18 cellular contexts compared by ENCODE assay signal in the genomic region with DNA sequence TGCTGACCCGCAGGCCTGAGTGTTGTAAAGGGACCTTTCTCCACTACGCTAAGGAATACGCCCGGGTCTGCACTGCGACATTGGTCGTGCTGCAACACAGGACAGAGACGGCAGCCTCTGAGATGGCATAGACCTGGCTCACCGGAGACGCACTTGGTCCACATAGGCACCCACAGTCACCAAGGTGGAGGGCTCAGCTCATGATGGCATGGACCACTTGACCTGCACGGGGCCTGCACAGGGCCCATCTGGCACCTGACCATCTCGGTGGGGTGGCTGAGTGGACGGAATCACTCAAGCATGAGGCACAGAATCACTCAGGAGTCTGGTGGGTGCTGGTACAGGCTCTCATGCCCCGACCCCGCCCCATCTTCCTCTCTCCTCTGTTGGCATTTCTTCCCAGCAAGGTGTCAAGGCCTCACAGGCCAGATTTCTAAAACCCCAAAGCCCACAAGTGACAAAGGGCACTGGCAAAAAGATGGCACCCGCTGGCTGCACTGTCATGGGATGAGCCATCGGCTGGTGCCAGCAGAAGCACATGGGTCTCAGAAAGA. TPM values are rescaled to one million over a fixed set of nuclear protein-coding genes. Genes with fewer than 3 reads are reported as not detected.
DNase-seq lines count a peak whose midpoint lies in the region; ATAC-seq, FAIRE-seq and TF ChIP-seq lines count a peak whose summit lies in the region.
"Had no signal": no experiment of that assay in that cellular context is flagged by ENCODE, and none has a peak within 500 bp of the region (broad histone marks: within the 10 kb centered on the region; RNA-seq: fewer than 3 reads in every experiment).

No MANE protein-coding gene starts in this region.

- 93 to 94% methylated on average over 16 of the region's 16 CpGs for WGBS in sigmoid colon, 2 donors
- 96 to 97% methylated on average over 16 of the region's 16 CpGs for WGBS in aorta, 2 donors
- WGBS in HepG2 (ENCODE audit: low lambda C conversion rate), result 36% methylated on average over 2 of the region's 16 CpGs

- H4K20me1 ChIP-seq in BLaER1 treated with 17β-estradiol and CSF1 and Interleukin-3, amounts not matched to agents 10 nM and 100 nM, result peaks cover 0 to 34% (median 5%) of the 10 kb centered on the region in 11 experiments; a peak in 6 of 22 replicates
- H4K20me1 ChIP-seq in HepG2 (ENCODE audit: insufficient read depth, low read length), result no peaks in the 10 kb centered on the region

- ATAC-seq in aorta (ENCODE audit: low FRiP score), result peak; percentile 26
- no peak for ATAC-seq in HepG2
- ATAC-seq: CD8-positive, alpha-beta T cell; HCT116 had no signal

- H2AFZ ChIP-seq in HepG2 (ENCODE audit: low read length), result no peak overlapping the region

- peak overlapping the region in 6 of 11 experiments; percentile 76 to 92 (median 86); a peak in 11 of 22 replicates for H3K4me2 ChIP-seq in BLaER1 treated with 17β-estradiol and CSF1 and Interleukin-3, amounts not matched to agents 10 nM and 100 nM
- no peak overlapping the region for H3K4me2 ChIP-seq in HepG2 (ENCODE audit: low read depth, low read length)
- H3K4me2 ChIP-seq: BLaER1 had no signal

- TF ChIP-seq POLR2A in sigmoid colon (IDR thresholded peaks at IDR 0.05), result no peak
- no peak for TF ChIP-seq POLR2A in HepG2 (IDR thresholded peaks at IDR 0.05; ENCODE audit: insufficient read depth in 1 of 2, low read depth in 2 of 2, low read length in 2 of 2)

- TF ChIP-seq EP300 in sigmoid colon (IDR thresholded peaks at IDR 0.05) (no peak), HepG2 (IDR thresholded peaks at IDR 0.05; ENCODE audit: low read depth in 2 of 2, low read length in 2 of 2) (no peak), HepG2 (CRISPR knock-in tag; IDR thresholded peaks at IDR 0.05; ENCODE audit: borderline replicate concordance) (no peak)

- BruUV-seq in HepG2 (replicated peaks; lab: Mats Ljungman, UMichigan), result no TSS peak

- CTCF ChIA-PET in HepG2 (lab: Yijun Ruan, JAX; ENCODE audit: low intra/inter-chr PET ratio, low total read pairs), result no interaction called here

- H3K9ac ChIP-seq in BLaER1 treated with 17β-estradiol and CSF1 and Interleukin-3, amounts not matched to agents 10 nM and 100 nM, result no peak overlapping the region
- H3K9ac ChIP-seq in HepG2 (ENCODE audit: insufficient read depth, low read depth, low read length), result no peak overlapping the region
- H3K9ac ChIP-seq: BLaER1 had no signal

- peaks cover 8 to 71% (median 38%) of the 10 kb centered on the region in 10 experiments; a peak in 18 of 20 replicates for H3K4me1 ChIP-seq in BLaER1 treated with 17β-estradiol and CSF1 and Interleukin-3, amounts not matched to agents 10 nM and 100 nM
- H3K4me1 ChIP-seq in sigmoid colon (peaks cover 0 to 31% (median 7%) of the 10 kb centered on the region in 4 donors), aorta (ENCODE audit: control insufficient read depth in 1 of 2, insufficient read depth in 2 of 2, low read length in 2 of 2) (no peaks in the 10 kb centered on the region), HepG2 (ENCODE audit: insufficient read depth, low read length) (no peaks in the 10 kb centered on the region)
- H3K4me1 ChIP-seq: BLaER1 had no signal

- no peaks in the 10 kb centered on the region for H3K79me2 ChIP-seq in HepG2 (ENCODE audit: insufficient read depth, low read length)

- H3K9me3 ChIP-seq in BLaER1 treated with 17β-estradiol and CSF1 and Interleukin-3, amounts not matched to agents 10 nM and 100 nM (replicated peaks in 1 of 11), result no peaks in the 10 kb centered on the region
- H3K9me3 ChIP-seq in sigmoid colon (no peaks in the 10 kb centered on the region), aorta (ENCODE audit: control insufficient read depth, low read length) (no peaks in the 10 kb centered on the region), HepG2 (ENCODE audit: low read length) (no peaks in the 10 kb centered on the region)
- H3K9me3 ChIP-seq: BLaER1 had no signal

- intact Hi-C loops in sigmoid colon (cut with DNase I) (no loop called here), aorta (cut with DNase I) (no loop called here), HepG2 (cut with micrococcal nuclease; ENCODE audit: unreplicated experiment) (no loop called here)

- POLR2A ChIA-PET in HepG2 (lab: Yijun Ruan, JAX), result no interaction called here

- FAIRE-seq in bronchial epithelial cell (lab: Jason Lieb, UNC), result peak; percentile 47
- no peak for FAIRE-seq in HepG2 (lab: Jason Lieb, UNC)
- FAIRE-seq: A204.1, HTR-8/SVneo had no signal

- no peak for TF ChIP-seq RAD21 in HepG2 (CRISPR knock-in tag; IDR thresholded peaks at IDR 0.05)

- in situ Hi-C loops in HepG2 (cut with HindIII; ENCODE audit: extremely low pct_ligation_motif_present, low pct_unique_long_range_greater_than_20kb), result no loop called here

- no peak for TF ChIP-seq CTCF in bronchial epithelial cell (IDR thresholded peaks at IDR 0.05; ENCODE audit: insufficient read depth, low read length, severe bottlenecking)
- no peak for TF ChIP-seq CTCF in sigmoid colon (IDR thresholded peaks at IDR 0.05)
- TF ChIP-seq CTCF in HepG2 (CRISPR knock-in tag; IDR thresholded peaks at IDR 0.05), result no peak

- peak overlapping the region in 6 of 11 experiments; percentile 37 to 92 (median 82); a peak in 11 of 22 replicates for H3K27ac ChIP-seq in BLaER1 treated with 17β-estradiol and CSF1 and Interleukin-3, amounts not matched to agents 10 nM and 100 nM
- H3K27ac ChIP-seq in sigmoid colon (no peak overlapping the region), aorta (ENCODE audit: low read depth in 1 of 2, low read length in 2 of 2) (no peak overlapping the region), HepG2 (ENCODE audit: extremely low read length, insufficient read depth, low read length) (no peak overlapping the region)
- H3K27ac ChIP-seq: BLaER1 had no signal

- no peaks in the 10 kb centered on the region for H3K27me3 ChIP-seq in BLaER1 treated with 17β-estradiol and CSF1 and Interleukin-3, amounts not matched to agents 10 nM and 100 nM
- H3K27me3 ChIP-seq in bronchial epithelial cell (ENCODE audit: control insufficient read depth, insufficient read depth, low read length) (no peaks in the 10 kb centered on the region), sigmoid colon (no peaks in the 10 kb centered on the region), aorta (ENCODE audit: control insufficient read depth in 1 of 2, insufficient read depth in 2 of 2, low read length in 1 of 2) (no peaks in the 10 kb centered on the region), HepG2 (ENCODE audit: control insufficient read depth in 1 of 2, insufficient read depth in 2 of 2, low read length in 2 of 2) (0 out of 5 replicates have a peak, but pooled peaks cover 0 to 2% of the 10 kb centered on the region in 2 experiments)
- H3K27me3 ChIP-seq: BLaER1 had no signal

- peaks cover 0 to 24% (median 0%) of the 10 kb centered on the region in 11 experiments; a peak in 7 of 22 replicates for H3K36me3 ChIP-seq in BLaER1 treated with 17β-estradiol and CSF1 and Interleukin-3, amounts not matched to agents 10 nM and 100 nM
- H3K36me3 ChIP-seq in bronchial epithelial cell (ENCODE audit: control insufficient read depth, insufficient read depth, low read length) (no peaks in the 10 kb centered on the region), sigmoid colon (no peaks in the 10 kb centered on the region), aorta (ENCODE audit: control insufficient read depth in 1 of 2, insufficient read depth in 2 of 2, low read length in 1 of 2) (no peaks in the 10 kb centered on the region), HepG2 (replicated peaks in 1 of 2; ENCODE audit: control insufficient read depth in 1 of 2, insufficient read depth in 2 of 2, low read length in 2 of 2) (no peaks in the 10 kb centered on the region)
- H3K36me3 ChIP-seq: BLaER1 had no signal

- DNase-seq in bronchial epithelial cell (ENCODE audit: low read depth) (no peak), sigmoid colon (peak; percentile 60), aorta (no peak), AG08396 (ENCODE audit: low spot score) (no peak), HepG2 (ENCODE audit: low spot score) (no peak)
- DNase-seq: ACHN; Calu3; CD8-positive, alpha-beta T cell; DMS79 treated with DMSO at 0.1 percent for 48 hours; GF-D8; GOT3; H7 had no signal

- H3K4me3 ChIP-seq in BLaER1 treated with 17β-estradiol and CSF1 and Interleukin-3, amounts not matched to agents 10 nM and 100 nM, result no peak overlapping the region
- H3K4me3 ChIP-seq in bronchial epithelial cell (ENCODE audit: low read depth, low read length) (no peak overlapping the region), sigmoid colon (no peak overlapping the region), aorta (ENCODE audit: low read length in 2 of 2) (no peak overlapping the region), HepG2 (replicated peaks in 1 of 3; ENCODE audit: insufficient read depth in 1 of 3, low read depth in 2 of 3, low read length in 3 of 3) (no peak overlapping the region)
- H3K4me3 ChIP-seq: BLaER1 had no signal

TF ChIP-seq in HepG2, 621 proteins besides CTCF, POLR2A, EP300 and RAD21 (continues in another document):
- no peak for TF ChIP-seq ZNF260 (CRISPR knock-in tag; IDR thresholded peaks at IDR 0.05; ENCODE audit: borderline replicate concordance, low read depth)

RNA-seq across cellular contexts. Expression of gene TSHZ3, which starts 45.9 kb away (rescaled TPM):
- total RNA-seq in bronchial epithelial cell, result 1.6 and 2.0 TPM in 2 replicates
- 10 to 100 TPM; 16.1 to 27.7 (median 21.2) TPM for total RNA-seq in sigmoid colon
- polyA plus RNA-seq in sigmoid colon, result 1 to 10 TPM in 2 of 3 donors, under 1 TPM in 1; 0.46 to 2.6 (median 1.2) TPM
- total RNA-seq in aorta, result 10 to 100 TPM; 16.4 to 20.6 TPM
- 1 to 10 TPM; 3.0 to 5.1 TPM for polyA plus RNA-seq in aorta
- not detected in 2 replicates for total RNA-seq in HepG2 (2016; rRNA removed; fragmentation: Illumina TruSeq; extraction: Trizol)
- not detected in 2 replicates for total RNA-seq in HepG2 (2016; cell fraction: cytosol; rRNA removed; fragmentation: Illumina TruSeq; extraction: Trizol; ENCODE audit: low read depth)
- total RNA-seq in HepG2 (2016; cell fraction: insoluble cytoplasmic fraction; rRNA removed; fragmentation: Illumina TruSeq; extraction: Trizol), result not detected in 2 replicates
- total RNA-seq in HepG2 (2016; cell fraction: membrane; rRNA removed; fragmentation: Illumina TruSeq; extraction: Trizol), result not detected in 2 replicates
- not detected in 2 replicates for total RNA-seq in HepG2 (2016; cell fraction: nucleus; rRNA removed; fragmentation: Illumina TruSeq; extraction: Trizol)
- polyA plus RNA-seq in HepG2 (2011; rRNA removed), result 0.01 TPM in 1 of 2 replicates, not detected in the other
- polyA plus RNA-seq in HepG2 (2011; cell fraction: cytosol; rRNA removed), result not detected in 2 replicates
- polyA plus RNA-seq in HepG2 (2011; cell fraction: nucleus; rRNA removed), result not detected in 2 replicates
- not detected in 2 replicates for polyA plus RNA-seq in HepG2 (2012)
- not detected in 2 replicates for polyA plus RNA-seq in HepG2 (2016; cell fraction: cytosol; fragmentation: Illumina TruSeq; extraction: Trizol; ENCODE audit: low read depth)
- not detected in 2 replicates for polyA plus RNA-seq in HepG2 (2016; cell fraction: insoluble cytoplasmic fraction; fragmentation: Illumina TruSeq; extraction: Trizol; ENCODE audit: low read depth)
- not detected in 2 replicates for polyA plus RNA-seq in HepG2 (2016; cell fraction: membrane; fragmentation: Illumina TruSeq; extraction: Trizol; ENCODE audit: low read depth)
- not detected in 2 replicates for polyA plus RNA-seq in HepG2 (2016; cell fraction: nucleus; fragmentation: Illumina TruSeq; extraction: Trizol; ENCODE audit: insufficient read depth, low read depth)
- not detected in 2 replicates for polyA minus RNA-seq in HepG2 (2011; rRNA and poly(A)+ RNA removed; ENCODE audit: low replicate concordance)
- not detected in 2 replicates for polyA minus RNA-seq in HepG2 (2011; cell fraction: cytosol; rRNA and poly(A)+ RNA removed)
- not detected in 2 replicates for polyA minus RNA-seq in HepG2 (2011; cell fraction: nucleus; rRNA and poly(A)+ RNA removed)
- total RNA-seq: Calu3; CD8-positive, alpha-beta T cell had no signal
- polyA plus RNA-seq: IgD-negative memory B cell had no signal

Comparison
In these comparisons a context has a peak if more than half of its experiments do, and no peak if none do; other contexts are left out.
1. H3K27ac ChIP-seq: peak in BLaER1 treated with 17β-estradiol and CSF1 and Interleukin-3, amounts not matched to agents 10 nM and 100 nM (6 of 11); none in sigmoid colon (0 of 4), aorta (0 of 2) and HepG2 (single experiment).